Comparison of ENCODE assay signal across 12 cellular contexts in genomic region chr2:226211439-226211838, GRCh38.
A peak's percentile ranks its signal among the peaks of the same experiment; 100 is the strongest.
DNase-seq lines count a peak whose midpoint lies in the region; ATAC-seq, FAIRE-seq and TF ChIP-seq lines count a peak whose summit lies in the region.
"Had no signal": no experiment of that assay in that cellular context is flagged by ENCODE, and none has a peak within 500 bp of the region (broad histone marks: within the 10 kb centered on the region; RNA-seq: fewer than 3 reads in every experiment).

No MANE protein-coding gene starts in this region.

- H3K36me3 ChIP-seq in ascending aorta, result no peaks in the 10 kb centered on the region

- TF ChIP-seq CTCF in epithelial cell of proximal tubule (conservative IDR thresholded peaks at IDR 0.05; ENCODE audit: low read depth, low read length) (no peak), ascending aorta (IDR thresholded peaks at IDR 0.05) (no peak)

- DNase-seq in EL (peak; percentile 86), RCC 7860 (ENCODE audit: low spot score) (peak; percentile 23), epithelial cell of proximal tubule (ENCODE audit: low read depth) (peak; percentile 64), renal cortical epithelial cell (ENCODE audit: low read depth) (peak; percentile 95), nucleus accumbens (lab: John Stamatoyannopoulos, UW) (no peak), ascending aorta (ENCODE audit: low spot score in 2 of 2) (no peak)
- DNase-seq: effector memory CD8-positive, alpha-beta T cell; NCI-H1694; NCI-H82; retina had no signal

- no peaks in the 10 kb centered on the region for H3K9me3 ChIP-seq in ascending aorta

- FAIRE-seq in RCC 7860 (lab: Jason Lieb, UNC), result peak; percentile 81

- no peak overlapping the region for H3K4me3 ChIP-seq in epithelial cell of proximal tubule (ENCODE audit: low read depth, low read length)
- H3K4me3 ChIP-seq in ascending aorta, result no peak overlapping the region

- H3K27ac ChIP-seq in ascending aorta, result no peak overlapping the region

- ATAC-seq in HG02840 (IDR thresholded peaks at IDR 0.05; ENCODE audit: low FRiP score, unreplicated experiment) (no peak), GM18870 (IDR thresholded peaks at IDR 0.05; ENCODE audit: unreplicated experiment) (no peak)
- ATAC-seq: effector memory CD8-positive, alpha-beta T cell had no signal

- no peaks in the 10 kb centered on the region for H3K4me1 ChIP-seq in ascending aorta

- H3K27me3 ChIP-seq in ascending aorta, result no peaks in the 10 kb centered on the region

- intact Hi-C loops in ascending aorta (cut with DNase I), result no loop called here

Comparison
In these comparisons a context has a peak if more than half of its experiments do, and no peak if none do; other contexts are left out.
1. DNase-seq: peak in EL (single experiment), RCC 7860 (single experiment), epithelial cell of proximal tubule (single experiment) and renal cortical epithelial cell (single experiment); none in nucleus accumbens (0 of 56) and ascending aorta (0 of 2).